8 cellular contexts compared by ENCODE assay signal in genomic region chr17:48611213-48611612, GRCh38. TPM values are rescaled to one million over a fixed set of nuclear protein-coding genes. Genes with fewer than 3 reads are reported as not detected.
DNase-seq lines count a peak whose midpoint lies in the region; ATAC-seq and TF ChIP-seq lines count a peak whose summit lies in the region.

No MANE protein-coding gene starts in this region.

- H3K27me3 ChIP-seq in effector memory CD4-positive, alpha-beta T cell (replicated peaks; ENCODE audit: control insufficient read depth, insufficient read depth, low read length, poor library complexity, severe bottlenecking) = peaks cover 66% of the 10 kb centered on the region

- no peak for DNase-seq in GM12864 (ENCODE audit: low read depth)
- peak; percentile 82 for DNase-seq in NCI-H69 (lab: John Stamatoyannopoulos, UW)
- no peak for DNase-seq in effector memory CD4-positive, alpha-beta T cell
- no peak for DNase-seq in progenitor cell of endocrine pancreas (ENCODE audit: low spot score, unreplicated experiment)
- no peak for DNase-seq in NCI-H1930 (lab: John Stamatoyannopoulos, UW)

- H3K9me3 ChIP-seq in effector memory CD4-positive, alpha-beta T cell (ENCODE audit: control insufficient read depth, low read length) = no peaks in the 10 kb centered on the region

- peak overlapping the region; percentile 60 for H3K4me3 ChIP-seq in GM12864 (ENCODE audit: low read depth, low read length)
- peak overlapping the region; percentile 60 for H3K4me3 ChIP-seq in effector memory CD4-positive, alpha-beta T cell (ENCODE audit: insufficient read depth, low read depth, low read length, poor library complexity, severe bottlenecking)

- peaks cover 89% of the 10 kb centered on the region for H3K27me3 Mint-ChIP-seq in progenitor cell of endocrine pancreas

- H3K36me3 Mint-ChIP-seq in progenitor cell of endocrine pancreas (ENCODE audit: insufficient read depth) = no peaks in the 10 kb centered on the region

- peaks cover 49% of the 10 kb centered on the region for H3K4me1 ChIP-seq in effector memory CD4-positive, alpha-beta T cell (ENCODE audit: control insufficient read depth, insufficient read depth, low read length, poor library complexity, severe bottlenecking)

- H3K4me3 Mint-ChIP-seq in progenitor cell of endocrine pancreas (ENCODE audit: low read depth) = peak overlapping the region; percentile 70

- ATAC-seq in HG03565 (IDR thresholded peaks at IDR 0.05; ENCODE audit: unreplicated experiment) (no peak), HG03442 (IDR thresholded peaks at IDR 0.05; ENCODE audit: unreplicated experiment) (no peak), GM18502 (IDR thresholded peaks at IDR 0.05; ENCODE audit: poor library complexity, unreplicated experiment) (no peak)

- no peak overlapping the region for H3K27ac ChIP-seq in effector memory CD4-positive, alpha-beta T cell (ENCODE audit: insufficient read depth, low read length, poor library complexity, severe bottlenecking)

- no peaks in the 10 kb centered on the region for H3K9me3 Mint-ChIP-seq in progenitor cell of endocrine pancreas (ENCODE audit: low read depth)

- peaks cover 11% of the 10 kb centered on the region for H3K4me1 Mint-ChIP-seq in progenitor cell of endocrine pancreas (ENCODE audit: low read depth)

- no peak for TF ChIP-seq CTCF in GM12864 (IDR thresholded peaks at IDR 0.05; ENCODE audit: low read depth, low read length, missing control alignments)
- TF ChIP-seq CTCF in progenitor cell of endocrine pancreas (IDR thresholded peaks at IDR 0.05; ENCODE audit: unreplicated experiment) = no peak

- H3K36me3 ChIP-seq in effector memory CD4-positive, alpha-beta T cell (ENCODE audit: control insufficient read depth, insufficient read depth, low read length) = no peaks in the 10 kb centered on the region

- H3K27ac Mint-ChIP-seq in progenitor cell of endocrine pancreas = peak overlapping the region; percentile 90

RNA-seq across cellular contexts. Expression of gene HOXB7, which starts 0.4 kb away (rescaled TPM):
- total RNA-seq in progenitor cell of endocrine pancreas = 0.55 and 1.5 TPM in 2 replicates

RNA-seq across cellular contexts. Expression of gene HOXB8, which starts 3.9 kb away (rescaled TPM):
- total RNA-seq in progenitor cell of endocrine pancreas = 1.1 and 3.7 TPM in 2 replicates

RNA-seq across cellular contexts. Expression of gene HOXB6, which starts 6.4 kb away (rescaled TPM):
- total RNA-seq in progenitor cell of endocrine pancreas = 0.96 and 3.1 TPM in 2 replicates

RNA-seq across cellular contexts. Expression of gene HOXB9, which starts 14.9 kb away (rescaled TPM):
- 0.18 TPM in 1 of 2 replicates, not detected in the other for total RNA-seq in progenitor cell of endocrine pancreas

RNA-seq across cellular contexts. Expression of gene HOXB5, which starts 17.6 kb away (rescaled TPM):
- 2.1 and 5.6 TPM in 2 replicates for total RNA-seq in progenitor cell of endocrine pancreas
